Comparison of ENCODE assay signal across 6 cellular contexts in the genomic region with DNA sequence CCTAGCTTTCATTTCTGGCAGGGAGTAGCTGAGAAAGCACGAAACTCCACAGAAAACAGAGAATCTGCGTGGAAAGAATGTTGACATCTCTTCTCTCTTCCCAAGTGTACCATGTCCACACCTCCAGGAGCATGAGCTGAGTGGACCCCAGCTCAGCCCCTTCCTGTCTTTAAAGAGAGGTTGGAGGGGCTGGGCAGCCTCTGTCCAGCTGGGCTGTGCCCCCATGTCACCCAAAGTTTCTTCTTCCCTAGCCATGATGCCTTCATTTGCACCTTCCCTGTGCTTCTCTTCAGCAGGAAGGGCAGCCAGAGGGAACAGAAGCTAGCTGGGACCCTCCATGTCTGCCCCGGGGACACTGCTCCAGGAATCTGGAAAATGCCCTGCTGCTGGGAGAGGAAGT.
"Had no signal": no experiment of that assay in that cellular context is flagged by ENCODE, and none has a peak within 500 bp of the region (broad histone marks: within the 10 kb centered on the region; RNA-seq: fewer than 3 reads in every experiment).

No MANE protein-coding gene starts in this region.

- DNase-seq: GM23248, GOT3, H7, H9, HCEC 1CT, HFFc6 had no signal
